In the genomic region with DNA sequence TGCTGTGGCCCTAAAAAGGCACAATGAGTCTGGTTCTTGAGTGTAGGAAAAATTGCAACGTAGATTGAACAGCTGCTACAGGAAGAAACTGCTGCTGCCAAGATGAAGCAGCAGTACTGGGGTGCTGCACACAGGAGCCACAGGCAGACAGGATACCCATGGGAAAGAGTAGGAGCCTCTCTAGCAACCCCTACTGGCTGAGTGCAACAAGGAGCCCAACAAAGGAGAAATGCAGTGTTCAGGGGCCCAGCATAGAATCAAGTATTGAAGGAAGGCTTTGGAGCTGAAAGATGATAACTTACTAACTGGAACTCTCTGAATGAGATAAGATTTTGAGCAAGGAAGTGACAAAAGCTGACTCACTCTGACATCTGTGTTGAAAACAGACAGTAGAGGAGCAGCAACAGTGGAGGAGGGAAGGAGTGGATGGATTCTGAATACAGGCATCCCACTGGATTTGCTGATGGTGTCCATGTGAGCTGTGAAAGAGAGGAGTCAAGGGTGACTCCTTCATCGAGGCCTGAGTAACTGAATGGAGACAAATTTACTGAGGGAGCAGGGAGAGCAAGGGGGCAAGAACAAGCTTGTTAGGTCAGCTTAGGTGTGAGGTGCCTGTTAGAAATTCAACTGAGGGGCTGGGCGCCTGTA, we compare ENCODE assay signal across 8 cellular contexts.
A peak's percentile ranks its signal among the peaks of the same experiment; 100 is the strongest.
DNase-seq lines count a peak whose midpoint lies in the region; TF ChIP-seq lines count a peak whose summit lies in the region.

No MANE protein-coding gene starts in this region.

- H3K27me3 ChIP-seq in breast epithelium, result no peaks in the 10 kb centered on the region

- no peaks in the 10 kb centered on the region for H3K36me3 ChIP-seq in breast epithelium

- H3K4me3 Mint-ChIP-seq in MCF 10A (ENCODE audit: unreplicated experiment), result peak overlapping the region; percentile 11

- H3K9me3 ChIP-seq in breast epithelium, result no peaks in the 10 kb centered on the region

- H3K4me3 ChIP-seq in breast epithelium (no peak overlapping the region), WI38 (ENCODE audit: low read depth, low read length) (no peak overlapping the region), retinal pigment epithelial cell (ENCODE audit: low read length) (no peak overlapping the region)

- CTCF ChIA-PET in MCF 10A (lab: Yijun Ruan, JAX), result interaction anchor here (0.6 kb wide), 3 partner anchors 11 to 536 kb away, joined by 3 read pairs; no protein-coding TSS in a partner anchor

- H3K27ac ChIP-seq in breast epithelium, result no peak overlapping the region

- H3K36me3 Mint-ChIP-seq in MCF 10A (ENCODE audit: insufficient read depth, unreplicated experiment), result peaks cover 7% of the 10 kb centered on the region

- H3K27me3 Mint-ChIP-seq in MCF 10A (ENCODE audit: insufficient read depth, unreplicated experiment), result no peaks in the 10 kb centered on the region

- peak; percentile 43 for TF ChIP-seq CTCF in MCF 10A (IDR thresholded peaks at IDR 0.05; ENCODE audit: unreplicated experiment)
- peak in 1 of 3 donors; percentile 17 for TF ChIP-seq CTCF in breast epithelium (IDR thresholded peaks at IDR 0.05)
- TF ChIP-seq CTCF in WI38 (IDR thresholded peaks at IDR 0.05; ENCODE audit: low read depth, low read length), result peak; percentile 82
- peak; percentile 73 for TF ChIP-seq CTCF in retinal pigment epithelial cell (conservative IDR thresholded peaks at IDR 0.05; ENCODE audit: low read depth, low read length)

- TF ChIP-seq POLR2A in breast epithelium (IDR thresholded peaks at IDR 0.05), result no peak

- peak; percentile 83 for DNase-seq in MCF 10A (ENCODE audit: unreplicated experiment)
- no peak for DNase-seq in breast epithelium (ENCODE audit: low spot score in 2 of 2)
- peak; percentile 14 for DNase-seq in LoVo (ENCODE audit: low spot score)
- DNase-seq in fibroblast of gingiva (ENCODE audit: low read depth), result peak; percentile 38
- no peak for DNase-seq in retinal pigment epithelial cell (ENCODE audit: low read depth)
- DNase-seq in NCI-H2107 treated with DMSO at 0.1 percent for 48 hours (lab: John Stamatoyannopoulos, UW; ENCODE audit: unreplicated experiment), result no peak
- no peak for DNase-seq in posterior vena cava (ENCODE audit: low spot score)

- POLR2A ChIA-PET in MCF 10A (lab: Yijun Ruan, JAX), result interaction anchor here (0.8 kb wide), 1 partner anchor 41 kb away, joined by 3 read pairs; no protein-coding TSS in a partner anchor

- intact Hi-C loops in MCF 10A (cut with micrococcal nuclease) (loop anchor here (5.0 kb wide), 1 partner anchor 499 kb away; no protein-coding TSS in a partner anchor), breast epithelium (cut with DNase I; ENCODE audit: low total_unique reads) (no loop called here), posterior vena cava (cut with DNase I) (no loop called here)

- no TSS peak for BruUV-seq in MCF 10A (replicated peaks; lab: Mats Ljungman, UMichigan)

- peaks cover 48% of the 10 kb centered on the region for H3K4me1 Mint-ChIP-seq in MCF 10A (ENCODE audit: insufficient read depth, unreplicated experiment)

- no peaks in the 10 kb centered on the region for H3K4me1 ChIP-seq in breast epithelium

- H3K9me3 Mint-ChIP-seq in MCF 10A (ENCODE audit: unreplicated experiment), result no peaks in the 10 kb centered on the region

- peak overlapping the region; percentile 68 for H3K27ac Mint-ChIP-seq in MCF 10A (ENCODE audit: low read depth, unreplicated experiment)

Comparison
In these comparisons a context has a peak if more than half of its experiments do, and no peak if none do; other contexts are left out.
1. DNase-seq: peak in MCF 10A (single experiment), LoVo (single experiment) and fibroblast of gingiva (single experiment); none in breast epithelium (0 of 2), retinal pigment epithelial cell (single experiment), NCI-H2107 treated with DMSO at 0.1 percent for 48 hours (single experiment) and posterior vena cava (single experiment).